11 cellular contexts compared by ENCODE assay signal in genomic region chr22:29994941-29995340, GRCh38.
DNase-seq lines count a peak whose midpoint lies in the region; TF ChIP-seq lines count a peak whose summit lies in the region.
"Had no signal": no experiment of that assay in that cellular context is flagged by ENCODE, and none has a peak within 500 bp of the region (broad histone marks: within the 10 kb centered on the region; RNA-seq: fewer than 3 reads in every experiment).

No MANE protein-coding gene starts in this region.

- no peak overlapping the region for H3K4me3 ChIP-seq in thyroid gland (replicated peaks in 1 of 3)

- no peak overlapping the region for H3K4me3 Mint-ChIP-seq in activated T-cell treated with anti-CD3 and anti-CD28 coated beads, Interleukin-2, amount 50 U/mL, for 24 hours
- H3K4me3 Mint-ChIP-seq: B cell had no signal

- peaks cover 4 to 10% of the 10 kb centered on the region in 2 donors for H3K36me3 ChIP-seq in thyroid gland

- H3K27ac ChIP-seq in VCaP (peak overlapping the region; percentile 95), thyroid gland (peak overlapping the region in 2 of 3 donors; percentile 0 to 25)
- H3K27ac ChIP-seq: HL-60 had no signal

- intact Hi-C loops in thyroid gland (cut with DNase I): no loop called here

- no peaks in the 10 kb centered on the region for H3K9me3 Mint-ChIP-seq in activated T-cell treated with anti-CD3 and anti-CD28 coated beads, Interleukin-2, amount 50 U/mL, for 24 hours

- DNase-seq in activated T-cell treated with anti-CD3 and anti-CD28 coated beads, Interleukin-2, amount 50 U/mL, for 24 hours: no peak
- DNase-seq in activated T-cell treated with anti-CD3 and anti-CD28 coated beads, Interleukin-2, amount 50 U/mL, for 48 hours: no peak
- DNase-seq in iris pigment epithelial cell (ENCODE audit: low read depth) (peak; percentile 84), thyroid gland (no peak), NCI-H1436 (lab: John Stamatoyannopoulos, UW) (no peak), AG20443 (ENCODE audit: low spot score) (no peak), NCI-H2227 (lab: John Stamatoyannopoulos, UW; ENCODE audit: unreplicated experiment) (no peak)
- DNase-seq: stimulated activated CD4-positive, alpha-beta T cell treated with anti-CD3 and anti-CD28 coated beads, Interleukin-12 subunit alpha, Interleukin-12 subunit beta, amount 100 ng/mL, for 4 hours had no signal

- H3K4me1 Mint-ChIP-seq in activated T-cell treated with anti-CD3 and anti-CD28 coated beads, Interleukin-2, amount 50 U/mL, for 24 hours (ENCODE audit: low read depth): peaks cover 16% of the 10 kb centered on the region
- H3K4me1 Mint-ChIP-seq: B cell had no signal

- no peaks in the 10 kb centered on the region for H3K27me3 ChIP-seq in thyroid gland

- peak overlapping the region; percentile 50 for H3K27ac Mint-ChIP-seq in activated T-cell treated with anti-CD3 and anti-CD28 coated beads, Interleukin-2, amount 50 U/mL, for 24 hours
- H3K27ac Mint-ChIP-seq: B cell had no signal

- no peaks in the 10 kb centered on the region for H3K9me3 ChIP-seq in thyroid gland

- peaks cover 7 to 9% of the 10 kb centered on the region in 2 donors for H3K4me1 ChIP-seq in thyroid gland

- WGBS in thyroid gland, 2 donors: 51 to 61% methylated on average over 3 of the region's 3 CpGs

- TF ChIP-seq POLR2A in thyroid gland (IDR thresholded peaks at IDR 0.05): no peak

- H3K27me3 Mint-ChIP-seq in activated T-cell treated with anti-CD3 and anti-CD28 coated beads, Interleukin-2, amount 50 U/mL, for 24 hours: no peaks in the 10 kb centered on the region
- H3K27me3 Mint-ChIP-seq: B cell had no signal

- H3K36me3 Mint-ChIP-seq in activated T-cell treated with anti-CD3 and anti-CD28 coated beads, Interleukin-2, amount 50 U/mL, for 24 hours (ENCODE audit: low read depth): peaks cover 44% of the 10 kb centered on the region

- no peak for TF ChIP-seq CTCF in VCaP (conservative IDR thresholded peaks at IDR 0.05)
- no peak for TF ChIP-seq CTCF in thyroid gland (IDR thresholded peaks at IDR 0.05)
